Comparison of ENCODE assay signal across 8 cellular contexts in the genomic region with DNA sequence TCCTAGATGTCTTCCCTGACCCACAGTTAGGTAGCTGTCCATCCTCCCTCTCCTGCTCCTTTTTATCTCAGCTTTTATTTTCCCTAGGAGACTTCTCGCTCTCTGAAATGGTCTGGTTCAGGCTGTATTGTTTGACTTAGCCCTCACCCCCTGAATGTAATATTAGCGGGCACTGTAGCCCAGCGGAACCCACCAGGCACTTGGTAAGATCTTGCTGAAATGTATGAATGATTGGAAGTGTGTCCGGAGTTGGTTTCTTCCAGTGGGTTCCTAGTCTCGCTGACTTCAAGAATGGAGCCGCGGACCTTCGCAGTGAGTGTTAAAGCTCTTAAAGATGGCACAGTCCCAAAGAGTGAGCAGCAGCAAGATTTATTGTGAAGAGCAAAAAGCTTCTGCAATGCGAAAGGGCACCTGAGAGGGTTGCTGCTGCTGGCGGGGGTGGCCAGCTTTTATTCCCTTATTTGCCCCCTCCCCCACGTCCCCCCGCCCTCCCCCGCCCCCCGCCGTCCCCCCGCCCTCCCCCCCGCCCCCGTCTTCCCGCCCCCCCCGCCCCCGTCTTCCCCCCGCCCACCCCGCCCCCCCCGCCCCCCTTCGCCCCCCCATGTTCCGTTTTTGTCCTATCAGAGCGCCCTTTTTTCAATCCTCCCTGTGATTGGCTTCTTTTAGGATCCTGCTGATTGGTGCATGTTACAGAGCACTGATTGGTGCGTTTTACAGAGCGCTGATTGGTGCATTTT. TPM values are rescaled to one million over a fixed set of nuclear protein-coding genes. Genes with fewer than 3 reads are reported as not detected.
A peak's percentile ranks its signal among the peaks of the same experiment; 100 is the strongest.
DNase-seq lines count a peak whose midpoint lies in the region; TF ChIP-seq lines count a peak whose summit lies in the region.

No MANE protein-coding gene starts in this region.

- peak in 1 of 2 experiments; percentile 82 for DNase-seq in Caco-2
- peak; percentile 78 for DNase-seq in HFFc6
- no peak for DNase-seq in WERI-Rb-1
- no peak for DNase-seq in glutamatergic neuron
- DNase-seq in skeletal muscle cell (ENCODE audit: low read depth): no peak
- DNase-seq in stimulated activated CD4-positive, alpha-beta T cell treated with anti-CD3 and anti-CD28 coated beads, Interleukin-1b, Interleukin-23, amount 100 ng/mL, for 48 hours: no peak
- DNase-seq in AG08396 (ENCODE audit: low spot score): no peak
- no peak for DNase-seq in posterior cingulate gyrus

- BruUV-seq in Caco-2 (replicated peaks; lab: Mats Ljungman, UMichigan): no TSS peak

- POLR2A ChIA-PET in Caco-2 (lab: Charles Lee): interaction anchor here (1.8 kb wide), 1 partner anchor 29 kb away, joined by 14 read pairs; a partner anchor contains a TSS

- no peaks in the 10 kb centered on the region for H3K36me3 ChIP-seq in Caco-2 (ENCODE audit: control insufficient read depth, insufficient read depth, low read length)
- peaks cover 26% of the 10 kb centered on the region for H3K36me3 ChIP-seq in WERI-Rb-1

- no peaks in the 10 kb centered on the region for H3K9me3 Mint-ChIP-seq in Caco-2 (ENCODE audit: unreplicated experiment)
- H3K9me3 Mint-ChIP-seq in HFFc6: peaks cover 4% of the 10 kb centered on the region
- peaks cover 6% of the 10 kb centered on the region for H3K9me3 Mint-ChIP-seq in glutamatergic neuron (ENCODE audit: unreplicated experiment)

- no peak for TF ChIP-seq CTCF in Caco-2 (IDR thresholded peaks at IDR 0.05; ENCODE audit: insufficient read depth in 1 of 2, low read depth in 1 of 2, low read length in 1 of 2, severe bottlenecking in 1 of 2, unreplicated experiment in 1 of 2)
- TF ChIP-seq CTCF in HFFc6 (IDR thresholded peaks at IDR 0.05): no peak
- TF ChIP-seq CTCF in WERI-Rb-1 (IDR thresholded peaks at IDR 0.05; ENCODE audit: low read depth, low read length): no peak
- no peak for TF ChIP-seq CTCF in glutamatergic neuron (IDR thresholded peaks at IDR 0.05; ENCODE audit: partially characterized antibody, unreplicated experiment)

- no peaks in the 10 kb centered on the region for H3K27me3 Mint-ChIP-seq in Caco-2 (ENCODE audit: insufficient read depth, unreplicated experiment)
- peaks cover 6% of the 10 kb centered on the region for H3K27me3 Mint-ChIP-seq in HFFc6 (ENCODE audit: insufficient read depth)
- peaks cover 8% of the 10 kb centered on the region for H3K27me3 Mint-ChIP-seq in glutamatergic neuron (ENCODE audit: unreplicated experiment)

- H3K27ac ChIP-seq in WERI-Rb-1: no peak overlapping the region; the same call in 1 of the 2 replicates

- H3K36me3 Mint-ChIP-seq in Caco-2 (ENCODE audit: insufficient read depth, unreplicated experiment) (peaks cover 14% of the 10 kb centered on the region), HFFc6 (ENCODE audit: low read depth) (peaks cover 22% of the 10 kb centered on the region), glutamatergic neuron (ENCODE audit: unreplicated experiment) (peaks cover 17% of the 10 kb centered on the region)

- H3K27me3 ChIP-seq in Caco-2 (replicated peaks; ENCODE audit: control insufficient read depth, insufficient read depth, low read length) (no peaks in the 10 kb centered on the region), WERI-Rb-1 (ENCODE audit: insufficient read depth, low read depth, severe bottlenecking) (no peaks in the 10 kb centered on the region)

- peak overlapping the region; percentile 80 for H3K27ac Mint-ChIP-seq in Caco-2 (ENCODE audit: unreplicated experiment)
- H3K27ac Mint-ChIP-seq in HFFc6: peak overlapping the region; percentile 90
- H3K27ac Mint-ChIP-seq in glutamatergic neuron (ENCODE audit: unreplicated experiment): no peak overlapping the region

- H3K9me3 ChIP-seq in Caco-2: no peaks in the 10 kb centered on the region
- no peaks in the 10 kb centered on the region for H3K9me3 ChIP-seq in WERI-Rb-1 (ENCODE audit: severe bottlenecking)

- intact Hi-C loops in Caco-2 (cut with micrococcal nuclease; ENCODE audit: unreplicated experiment): loop anchor here (1.0 kb wide), 1 partner anchor 29 kb away; a partner anchor contains a TSS
- intact Hi-C loops in posterior cingulate gyrus (cut with DNase I): loop anchor here (1.0 to 10.0 kb wide), 2 partner anchors 29 to 78 kb away; a partner anchor contains a TSS

- peaks cover 9% of the 10 kb centered on the region for H3K4me1 ChIP-seq in Caco-2

- H3K4me3 Mint-ChIP-seq in Caco-2 (ENCODE audit: unreplicated experiment): peak overlapping the region; percentile 78
- H3K4me3 Mint-ChIP-seq in HFFc6: peak overlapping the region; percentile 89
- peak overlapping the region; percentile 85 for H3K4me3 Mint-ChIP-seq in glutamatergic neuron (ENCODE audit: unreplicated experiment)

- CTCF ChIA-PET in Caco-2 (lab: Charles Lee): interaction anchor here (0.5 to 0.8 kb wide), 4 partner anchors 29 to 1415 kb away, joined by 3 to 4 read pairs (median 3); a partner anchor contains a TSS

- H3K4me1 Mint-ChIP-seq in Caco-2 (ENCODE audit: low read depth, unreplicated experiment): peaks cover 12% of the 10 kb centered on the region
- H3K4me1 Mint-ChIP-seq in HFFc6 (ENCODE audit: low read depth): peaks cover 5% of the 10 kb centered on the region
- H3K4me1 Mint-ChIP-seq in glutamatergic neuron (ENCODE audit: low read depth, unreplicated experiment): peaks cover 2% of the 10 kb centered on the region

- H3K4me3 ChIP-seq in Caco-2 (ENCODE audit: low read depth, low read length): peak overlapping the region; percentile 62
- H3K4me3 ChIP-seq in WERI-Rb-1 (ENCODE audit: low read depth, low read length): peak overlapping the region; percentile 81
- H3K4me3 ChIP-seq in skeletal muscle cell (ENCODE audit: low read depth, low read length): peak overlapping the region; percentile 72

RNA-seq across cellular contexts. Expression of a gene that starts 0.7 kb away (rescaled TPM):
- total RNA-seq in Caco-2 (2022) (13.8 and 14.0 TPM in 2 replicates), glutamatergic neuron (ENCODE audit: unreplicated experiment) (8.3 TPM)
- 10 to 100 TPM in 4 of 6 experiments, 1 to 10 TPM in 2; 8.2 to 11.6 (median 11.0) TPM for total RNA-seq in HFFc6 (2021; fragmentation: NEBNext Ultra II Directional; extraction: Animal tissue kit (Norgen Biotek cat#: 25700))

RNA-seq across cellular contexts. Expression of a gene that starts 29.0 kb away (rescaled TPM):
- total RNA-seq in Caco-2 (2022) (53.3 and 56.4 TPM in 2 replicates), glutamatergic neuron (ENCODE audit: unreplicated experiment) (33.1 TPM)
- total RNA-seq in HFFc6 (2021; fragmentation: NEBNext Ultra II Directional; extraction: Animal tissue kit (Norgen Biotek cat#: 25700)): 10 to 100 TPM; 61.2 to 75.4 (median 69.2) TPM
